Comparison of ENCODE assay signal across 25 cellular contexts in the genomic region with DNA sequence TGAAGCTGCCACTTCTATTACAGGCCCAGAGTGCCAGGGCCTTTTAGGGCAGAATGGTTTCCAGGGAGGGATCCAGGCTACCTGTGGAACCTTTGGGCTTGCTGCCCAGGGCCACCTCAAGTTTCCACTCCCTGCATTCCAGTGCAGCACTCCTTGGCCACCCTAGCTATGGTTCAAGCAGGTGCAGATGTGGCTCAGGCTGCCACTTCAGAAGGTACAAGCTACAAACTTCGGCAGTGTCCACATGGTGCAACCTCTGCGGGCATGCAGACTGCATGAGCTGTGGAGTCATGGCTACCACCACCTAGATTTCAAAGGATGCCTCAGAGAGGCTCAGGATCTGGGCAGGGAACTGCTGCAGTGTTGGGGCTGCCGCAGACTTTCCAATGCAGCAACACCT.
A peak's percentile ranks its signal among the peaks of the same experiment; 100 is the strongest.
DNase-seq lines count a peak whose midpoint lies in the region; ATAC-seq, FAIRE-seq and TF ChIP-seq lines count a peak whose summit lies in the region.
"Had no signal": no experiment of that assay in that cellular context is flagged by ENCODE, and none has a peak within 500 bp of the region (broad histone marks: within the 10 kb centered on the region; RNA-seq: fewer than 3 reads in every experiment).

No MANE protein-coding gene starts in this region.

- H2BK15ac ChIP-seq in neuronal stem cell (ENCODE audit: low read length): peak overlapping the region; percentile 74

- DNase-seq in A549 (ENCODE audit: low read depth in 1 of 2, low spot score in 1 of 2) (no peak), left lung (peak; percentile 28 to 40), neuronal stem cell (ENCODE audit: low spot score) (no peak), prostate gland (ENCODE audit: low spot score) (no peak), NCI-H524 treated with DMSO at 0.1 percent for 48 hours (lab: John Stamatoyannopoulos, UW) (no peak), cerebellar nuclear complex (lab: John Stamatoyannopoulos, UW) (no peak)
- no peak for DNase-seq in activated CD8-positive, alpha-beta memory T cell treated with anti-CD3 and anti-CD28 coated beads, Interleukin-2, amount 50 U/mL, for 4 hours
- DNase-seq: ACHN; AML-193; BE2C; CD4-positive, alpha-beta T cell; CD8-positive, alpha-beta memory T cell; DMS 273 treated with DMSO at 0.1 percent for 48 hours; DMS79; EL; GDM1; H9 had no signal

- H3K27me3 ChIP-seq in left lung: no peaks in the 10 kb centered on the region
- no peaks in the 10 kb centered on the region for H3K27me3 ChIP-seq in neuronal stem cell (ENCODE audit: control insufficient read depth in 3 of 3, insufficient read depth in 3 of 3, low read depth in 1 of 3, low read length in 3 of 3)
- H3K27me3 ChIP-seq in prostate gland (replicated peaks; ENCODE audit: insufficient read depth): no peaks in the 10 kb centered on the region
- H3K27me3 ChIP-seq: BE2C; BLaER1 treated with 17β-estradiol and CSF1 and Interleukin-3, amounts not matched to agents 10 nM and 100 nM had no signal

- H3K4ac ChIP-seq in neuronal stem cell (ENCODE audit: low read length): no peak overlapping the region

- no peak overlapping the region for H3K14ac ChIP-seq in neuronal stem cell (ENCODE audit: low read length)

- 85% methylated on average over 2 of the region's 3 CpGs for WGBS in A549 (ENCODE audit: missing lambda C conversion rate)
- no CpG with 5 or more reads among the region's 3 CpGs for whole genome bisulfite sequencing in neuronal stem cell (ENCODE audit: extremely low coverage in 2 of 2, insufficient read length in 2 of 2, insufficient replicate concordance in 1 of 2), 2 donors
- 93% methylated on average over 3 of the region's 3 CpGs for WGBS in prostate gland

- peaks cover 44% of the 10 kb centered on the region for H3K4me1 ChIP-seq in A549
- H3K4me1 ChIP-seq in left lung: peaks cover 0 to 4% of the 10 kb centered on the region in 2 donors
- peaks cover 0 to 3% of the 10 kb centered on the region in 2 donors for H3K4me1 ChIP-seq in neuronal stem cell (ENCODE audit: control insufficient read depth in 2 of 2, insufficient read depth in 1 of 2, low read depth in 1 of 2, low read length in 2 of 2)
- no peaks in the 10 kb centered on the region for H3K4me1 ChIP-seq in prostate gland (replicated peaks)
- H3K4me1 ChIP-seq: BE2C; BLaER1 treated with 17β-estradiol and CSF1 and Interleukin-3, amounts not matched to agents 10 nM and 100 nM had no signal

- H3K9me3 ChIP-seq in A549 (no peaks in the 10 kb centered on the region), left lung (no peaks in the 10 kb centered on the region), neuronal stem cell (replicated peaks in 1 of 2; ENCODE audit: control insufficient read depth in 2 of 2, insufficient read depth in 1 of 2, low read depth in 1 of 2, low read length in 2 of 2) (no peaks in the 10 kb centered on the region), prostate gland (no peaks in the 10 kb centered on the region)
- H3K9me3 ChIP-seq: BE2C; BLaER1 treated with 17β-estradiol and CSF1 and Interleukin-3, amounts not matched to agents 10 nM and 100 nM had no signal

- no peak overlapping the region for H3K9ac ChIP-seq in neuronal stem cell (ENCODE audit: low read depth, low read length, poor library complexity)
- H3K9ac ChIP-seq: BLaER1 treated with 17β-estradiol and CSF1 and Interleukin-3, amounts not matched to agents 10 nM and 100 nM had no signal

- no peak overlapping the region for H2BK12ac ChIP-seq in neuronal stem cell (ENCODE audit: low read length)

- H3K4me3 ChIP-seq in A549: no peak overlapping the region
- no peak overlapping the region for H3K4me3 ChIP-seq in left lung
- H3K4me3 ChIP-seq in neuronal stem cell (ENCODE audit: low read length in 2 of 2): no peak overlapping the region
- no peak overlapping the region for H3K4me3 ChIP-seq in prostate gland
- H3K4me3 ChIP-seq: BLaER1 treated with 17β-estradiol and CSF1 and Interleukin-3, amounts not matched to agents 10 nM and 100 nM; GM12878; GM23338 had no signal

- no peak overlapping the region for H2BK5ac ChIP-seq in neuronal stem cell (ENCODE audit: low read length)

- POLR2A ChIA-PET in A549 (lab: Yijun Ruan, JAX): no interaction called here

- intact Hi-C loops in left lung (cut with DNase I): no loop called here
- intact Hi-C loops in prostate gland (cut with DNase I): no loop called here

- H3K79me1 ChIP-seq in neuronal stem cell (ENCODE audit: low read depth, low read length): no peaks in the 10 kb centered on the region

- peak overlapping the region; percentile 83 for H3K18ac ChIP-seq in neuronal stem cell (ENCODE audit: low read length)

- no peak for FAIRE-seq in A549 (lab: Jason Lieb, UNC)
- FAIRE-seq: A204.1, D721Med, GM12878, GM19239 had no signal

- H2BK120ac ChIP-seq in neuronal stem cell (ENCODE audit: low read depth, low read length): peak overlapping the region; percentile 89

- H4K91ac ChIP-seq in neuronal stem cell (ENCODE audit: low read depth, low read length, poor library complexity): no peak overlapping the region

- H3K27ac ChIP-seq in 22Rv1 (peak overlapping the region; percentile 61), A549 (peak overlapping the region; percentile 13 to 57; a peak in 1 of 6 replicates), left lung (no peak overlapping the region), neuronal stem cell (replicated peaks; ENCODE audit: low read length) (no peak overlapping the region), prostate gland (no peak overlapping the region)
- H3K27ac ChIP-seq: BLaER1 treated with 17β-estradiol and CSF1 and Interleukin-3, amounts not matched to agents 10 nM and 100 nM had no signal

- ATAC-seq in A549 (no peak), left lung (peak; percentile 68)
- ATAC-seq: GM12878, GM23338, HCT116 had no signal

- no peak overlapping the region for H2AK5ac ChIP-seq in neuronal stem cell (ENCODE audit: low read depth, low read length)

- TF ChIP-seq EP300 in A549 (IDR thresholded peaks at IDR 0.05): no peak

- CTCF ChIA-PET in A549 (lab: Yijun Ruan, JAX): no interaction called here

- H3K23ac ChIP-seq in neuronal stem cell (ENCODE audit: low read depth, low read length, poor library complexity): no peak overlapping the region

- no peak overlapping the region for H2AFZ ChIP-seq in neuronal stem cell (ENCODE audit: low read length)
- H2AFZ ChIP-seq: GM23338 had no signal

- H3K4me2 ChIP-seq in A549 (no peak overlapping the region), neuronal stem cell (ENCODE audit: insufficient read depth, low read length, poor library complexity, severe bottlenecking) (no peak overlapping the region)
- H3K4me2 ChIP-seq: BLaER1 treated with 17β-estradiol and CSF1 and Interleukin-3, amounts not matched to agents 10 nM and 100 nM; GM23338 had no signal

- no peak overlapping the region for H4K8ac ChIP-seq in neuronal stem cell (ENCODE audit: low read depth, low read length)

- TF ChIP-seq RAD21 in A549 (conservative IDR thresholded peaks at IDR 0.05 in 1 of 2, IDR thresholded peaks at IDR 0.05 in 1 of 2): no peak

- no peak for TF ChIP-seq CTCF in 22Rv1 (IDR thresholded peaks at IDR 0.05)
- no peak for TF ChIP-seq CTCF in A549 (IDR thresholded peaks at IDR 0.05)
- TF ChIP-seq CTCF in left lung (IDR thresholded peaks at IDR 0.05): no peak
- TF ChIP-seq CTCF in prostate gland (IDR thresholded peaks at IDR 0.05): no peak

- H3K36me3 ChIP-seq in left lung: no peaks in the 10 kb centered on the region
- no peaks in the 10 kb centered on the region for H3K36me3 ChIP-seq in neuronal stem cell (replicated peaks in 1 of 2; ENCODE audit: control insufficient read depth in 2 of 2, insufficient read depth in 2 of 2, low read length in 2 of 2)
- no peaks in the 10 kb centered on the region for H3K36me3 ChIP-seq in prostate gland
- H3K36me3 ChIP-seq: BE2C; BLaER1 treated with 17β-estradiol and CSF1 and Interleukin-3, amounts not matched to agents 10 nM and 100 nM had no signal

- TF ChIP-seq POLR2A in A549 (IDR thresholded peaks at IDR 0.05; ENCODE audit: low read length) (no peak), prostate gland (IDR thresholded peaks at IDR 0.05) (no peak)

TF ChIP-seq in A549, 52 proteins besides CTCF, POLR2A, EP300 and RAD21 (continues in another document):
- TF ChIP-seq FOXS1 (CRISPR knock-in tag; IDR thresholded peaks at IDR 0.05) (no peak), RCOR1 (IDR thresholded peaks at IDR 0.05; ENCODE audit: low read depth, low read length) (no peak), PHF8 (IDR thresholded peaks at IDR 0.05; ENCODE audit: borderline replicate concordance, low read depth) (no peak), GATA3 (IDR thresholded peaks at IDR 0.05; ENCODE audit: borderline replicate concordance) (no peak), MAZ (IDR thresholded peaks at IDR 0.05; ENCODE audit: borderline replicate concordance, low read depth, low read length) (no peak), ZNF302 (CRISPR knock-in tag; IDR thresholded peaks at IDR 0.05) (no peak), KDM1A (IDR thresholded peaks at IDR 0.05; ENCODE audit: low read depth) (no peak)
- TF ChIP-seq, protein P1, sequence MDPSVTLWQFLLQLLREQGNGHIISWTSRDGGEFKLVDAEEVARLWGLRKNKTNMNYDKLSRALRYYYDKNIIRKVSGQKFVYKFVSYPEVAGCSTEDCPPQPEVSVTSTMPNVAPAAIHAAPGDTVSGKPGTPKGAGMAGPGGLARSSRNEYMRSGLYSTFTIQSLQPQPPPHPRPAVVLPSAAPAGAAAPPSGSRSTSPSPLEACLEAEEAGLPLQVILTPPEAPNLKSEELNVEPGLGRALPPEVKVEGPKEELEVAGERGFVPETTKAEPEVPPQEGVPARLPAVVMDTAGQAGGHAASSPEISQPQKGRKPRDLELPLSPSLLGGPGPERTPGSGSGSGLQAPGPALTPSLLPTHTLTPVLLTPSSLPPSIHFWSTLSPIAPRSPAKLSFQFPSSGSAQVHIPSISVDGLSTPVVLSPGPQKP (IDR thresholded peaks at IDR 0.05; ENCODE audit: low read depth, low read length): no peak
- TF ChIP-seq, protein P2, sequence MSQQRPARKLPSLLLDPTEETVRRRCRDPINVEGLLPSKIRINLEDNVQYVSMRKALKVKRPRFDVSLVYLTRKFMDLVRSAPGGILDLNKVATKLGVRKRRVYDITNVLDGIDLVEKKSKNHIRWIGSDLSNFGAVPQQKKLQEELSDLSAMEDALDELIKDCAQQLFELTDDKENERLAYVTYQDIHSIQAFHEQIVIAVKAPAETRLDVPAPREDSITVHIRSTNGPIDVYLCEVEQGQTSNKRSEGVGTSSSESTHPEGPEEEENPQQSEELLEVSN (IDR thresholded peaks at IDR 0.05; ENCODE audit: borderline replicate concordance, low read depth): no peak
- TF ChIP-seq, protein P3, sequence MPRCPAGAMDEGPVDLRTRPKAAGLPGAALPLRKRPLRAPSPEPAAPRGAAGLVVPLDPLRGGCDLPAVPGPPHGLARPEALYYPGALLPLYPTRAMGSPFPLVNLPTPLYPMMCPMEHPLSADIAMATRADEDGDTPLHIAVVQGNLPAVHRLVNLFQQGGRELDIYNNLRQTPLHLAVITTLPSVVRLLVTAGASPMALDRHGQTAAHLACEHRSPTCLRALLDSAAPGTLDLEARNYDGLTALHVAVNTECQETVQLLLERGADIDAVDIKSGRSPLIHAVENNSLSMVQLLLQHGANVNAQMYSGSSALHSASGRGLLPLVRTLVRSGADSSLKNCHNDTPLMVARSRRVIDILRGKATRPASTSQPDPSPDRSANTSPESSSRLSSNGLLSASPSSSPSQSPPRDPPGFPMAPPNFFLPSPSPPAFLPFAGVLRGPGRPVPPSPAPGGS (IDR thresholded peaks at IDR 0.05): no peak

Comparison
In these comparisons a context has a peak if more than half of its experiments do, and no peak if none do; other contexts are left out.
1. H3K27ac ChIP-seq: peak in 22Rv1 (single experiment) and A549 (2 of 2); none in left lung (0 of 2), neuronal stem cell (single experiment) and prostate gland (0 of 2).
2. DNase-seq: peak in left lung (2 of 2); none in A549 (0 of 2), neuronal stem cell (single experiment), prostate gland (single experiment), activated CD8-positive, alpha-beta memory T cell treated with anti-CD3 and anti-CD28 coated beads, Interleukin-2, amount 50 U/mL, for 4 hours (single experiment), NCI-H524 treated with DMSO at 0.1 percent for 48 hours (single experiment) and cerebellar nuclear complex (0 of 2).